18 cellular contexts compared by ENCODE assay signal in the genomic region with DNA sequence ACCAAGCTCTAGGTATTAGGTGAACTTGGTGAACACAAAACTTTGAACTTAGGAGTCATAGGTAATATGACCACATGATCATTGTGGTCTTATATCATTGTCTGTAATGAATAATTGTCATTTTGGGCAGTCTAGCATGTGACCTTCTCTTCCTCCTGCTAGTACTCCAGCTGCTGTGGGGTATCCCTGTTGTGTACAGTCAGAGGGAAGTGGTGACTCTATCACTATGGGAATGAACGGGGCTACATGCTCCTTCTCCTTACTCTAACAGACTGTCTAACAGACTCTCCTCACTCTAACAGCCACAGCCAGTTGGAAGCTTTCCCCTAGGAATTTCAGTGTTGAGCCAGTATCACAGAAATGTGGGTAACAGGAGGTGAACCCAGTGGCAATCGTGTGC.
DNase-seq lines count a peak whose midpoint lies in the region; ATAC-seq and TF ChIP-seq lines count a peak whose summit lies in the region.
"Had no signal": no experiment of that assay in that cellular context is flagged by ENCODE, and none has a peak within 500 bp of the region (broad histone marks: within the 10 kb centered on the region; RNA-seq: fewer than 3 reads in every experiment).

No MANE protein-coding gene starts in this region.

- no peaks in the 10 kb centered on the region for H3K36me3 ChIP-seq in right atrium auricular region
- no peaks in the 10 kb centered on the region for H3K36me3 ChIP-seq in mucosa of descending colon (ENCODE audit: low read depth)
- H3K36me3 ChIP-seq: neural progenitor cell had no signal

- WGBS in right cardiac atrium, result 63% methylated on average over 2 of the region's 2 CpGs

- TF ChIP-seq CTCF in right atrium auricular region (IDR thresholded peaks at IDR 0.05) (no peak), mucosa of descending colon (IDR thresholded peaks at IDR 0.05) (no peak)

- peak; percentile 26 to 53 for ATAC-seq in right cardiac atrium
- ATAC-seq in mucosa of descending colon, result peak; percentile 37
- ATAC-seq in GM21737 (IDR thresholded peaks at IDR 0.05; ENCODE audit: unreplicated experiment), result no peak
- ATAC-seq: A549, GM23338 had no signal

- DNase-seq in right cardiac atrium (no peak), right atrium auricular region (ENCODE audit: low spot score) (no peak), OCI-M1 (lab: John Stamatoyannopoulos, UW) (peak; percentile 9), mucosa of descending colon (no peak), ureter (ENCODE audit: low spot score) (peak; percentile 6), GDM1 (lab: John Stamatoyannopoulos, UW) (no peak), NCI-H128 (lab: John Stamatoyannopoulos, UW; ENCODE audit: unreplicated experiment) (no peak)
- DNase-seq: activated CD4-positive, alpha-beta T cell treated with anti-CD3 and anti-CD28 coated beads, Interleukin-2, amount 50 U/mL, for 4 hours; amygdala; left cardiac atrium; SHP77 treated with DMSO at 0.1 percent for 48 hours had no signal

- H3K4me1 ChIP-seq in right cardiac atrium (ENCODE audit: control insufficient read depth, insufficient read depth, low read length), result no peaks in the 10 kb centered on the region
- H3K4me1 ChIP-seq in right atrium auricular region, result no peaks in the 10 kb centered on the region
- H3K4me1 ChIP-seq in mucosa of descending colon (ENCODE audit: low read depth), result no peaks in the 10 kb centered on the region

- H3K4me3 ChIP-seq in right cardiac atrium (ENCODE audit: low read length), result no peak overlapping the region
- no peak overlapping the region for H3K4me3 ChIP-seq in right atrium auricular region
- H3K4me3 ChIP-seq in mucosa of descending colon, result no peak overlapping the region
- H3K4me3 ChIP-seq: A549, GM23338, hepatocyte, neural progenitor cell, skin epidermis had no signal

- no peaks in the 10 kb centered on the region for H3K9me3 ChIP-seq in right cardiac atrium (ENCODE audit: control insufficient read depth, low read length)
- H3K9me3 ChIP-seq in right atrium auricular region, result no peaks in the 10 kb centered on the region
- H3K9me3 ChIP-seq in mucosa of descending colon, result no peaks in the 10 kb centered on the region
- H3K9me3 ChIP-seq: A549 had no signal

- intact Hi-C loops in right cardiac atrium (cut with DNase I), result no loop called here
- intact Hi-C loops in mucosa of descending colon (cut with DNase I, micrococcal nuclease), result no loop called here

- no peak overlapping the region for H3K27ac ChIP-seq in right cardiac atrium (ENCODE audit: low read length)
- H3K27ac ChIP-seq in right atrium auricular region, result no peak overlapping the region
- H3K27ac ChIP-seq: A549, epithelial cell of prostate, hepatocyte, neural progenitor cell had no signal

- H3K27me3 ChIP-seq in right cardiac atrium (ENCODE audit: control insufficient read depth, insufficient read depth) (no peaks in the 10 kb centered on the region), right atrium auricular region (no peaks in the 10 kb centered on the region)
- H3K27me3 ChIP-seq: hepatocyte, neural progenitor cell had no signal

Comparison
In these comparisons a context has a peak if more than half of its experiments do, and no peak if none do; other contexts are left out.
1. DNase-seq: peak in OCI-M1 (single experiment) and ureter (single experiment); none in right cardiac atrium (0 of 3), right atrium auricular region (single experiment), mucosa of descending colon (0 of 3), GDM1 (single experiment) and NCI-H128 (single experiment).